ENCODE assay signal across 40 cellular contexts in the genomic region with DNA sequence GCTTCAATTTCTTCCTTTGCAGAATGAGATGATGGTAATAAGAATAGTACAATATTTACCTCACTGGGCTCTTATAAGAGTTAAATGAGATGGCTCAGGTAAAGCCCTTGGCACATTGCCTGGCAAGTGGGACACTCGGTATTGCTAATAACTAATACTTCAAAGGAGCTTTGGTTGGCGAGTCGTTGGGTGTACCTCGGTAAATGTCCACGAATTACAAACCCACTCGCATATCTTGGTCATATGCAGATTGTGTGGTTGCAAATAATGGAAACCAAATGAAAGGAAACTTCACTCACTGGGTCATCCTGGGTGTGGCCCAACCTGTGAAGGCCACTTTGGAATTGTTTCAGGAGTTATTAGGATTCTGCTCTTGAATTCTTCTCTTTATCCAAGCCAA.
"Had no signal": no experiment of that assay in that cellular context is flagged by ENCODE, and none has a peak within 500 bp of the region (broad histone marks: within the 10 kb centered on the region; RNA-seq: fewer than 3 reads in every experiment).

No MANE protein-coding gene starts in this region.

- H3K9me3 Mint-ChIP-seq: activated naive CD4-positive, alpha-beta T cell treated with anti-CD3 and anti-CD28 coated beads for 36 hours; activated naive CD4-positive, alpha-beta T cell treated with anti-CD3 and anti-CD28 coated beads, Interleukin-2, amount 10 ng/mL, durations not matched to agents 7 days and 5 days; activated naive CD4-positive, alpha-beta T cell treated with anti-CD3 and anti-CD28 coated beads, Interleukin-2, amount 50 U/mL, for 24 hours; activated naive CD4-positive, alpha-beta T cell treated with anti-CD3 and anti-CD28 coated beads, Interleukin-2, amount 50 U/mL, for 72 hours; activated naive CD8-positive, alpha-beta T cell treated with anti-CD3 and anti-CD28 coated beads for 36 hours; activated naive CD8-positive, alpha-beta T cell treated with anti-CD3 and anti-CD28 coated beads, Interleukin-2, amount 10 ng/mL, durations not matched to agents 7 days and 5 days; activated naive CD8-positive, alpha-beta T cell treated with anti-CD3 and anti-CD28 coated beads, Interleukin-2, amount 50 U/mL, for 24 hours; activated T-cell treated with anti-CD3 and anti-CD28 coated beads, Interleukin-2, amount 50 U/mL, for 24 hours; activated T-cell treated with anti-CD3 and anti-CD28 coated beads, Interleukin-2, amount 50 U/mL, for 4 hours; activated T-cell treated with anti-CD3 and anti-CD28 coated beads, Interleukin-2, amount 50 U/mL, for 72 hours; activated T-helper 1 cell treated with anti-CD3 and anti-CD28 coated beads, Interleukin-12 subunit alpha, Interleukin-12 subunit beta, Interleukin-2, Interleukin-4 antibody, amounts not matched to agents 30 ng/mL and 10 ng/mL and 1 ng/mL, durations not matched to agents 14 hours and 24 hours and 36 hours; activated T-helper 17 cell treated with anti-CD3 and anti-CD28 coated beads, Interleukin-2, amount 50 U/mL, for 72 hours; activated T-helper 2 cell treated with anti-CD3 and anti-CD28 coated beads, Interferon-gamma antibody, Interleukin-2, Interleukin-4, amounts not matched to agents 10 μg/mL and 5 μg/mL and 100 μg/mL, durations not matched to agents 14 hours and 24 hours and 36 hours; brain; central memory CD8-positive, alpha-beta T cell had no signal

- H3K4me3 Mint-ChIP-seq: activated naive CD4-positive, alpha-beta T cell treated with anti-CD3 and anti-CD28 coated beads for 36 hours; activated naive CD4-positive, alpha-beta T cell treated with anti-CD3 and anti-CD28 coated beads, Interleukin-2, amount 10 ng/mL, durations not matched to agents 7 days and 5 days; activated naive CD4-positive, alpha-beta T cell treated with anti-CD3 and anti-CD28 coated beads, Interleukin-2, amount 50 U/mL, for 24 hours; activated naive CD8-positive, alpha-beta T cell; activated naive CD8-positive, alpha-beta T cell treated with anti-CD3 and anti-CD28 coated beads for 36 hours; activated naive CD8-positive, alpha-beta T cell treated with anti-CD3 and anti-CD28 coated beads, Interleukin-2, amount 10 ng/mL, durations not matched to agents 7 days and 5 days; activated naive CD8-positive, alpha-beta T cell treated with anti-CD3 and anti-CD28 coated beads, Interleukin-2, amount 50 U/mL, for 24 hours; activated T-cell treated with anti-CD3 and anti-CD28 coated beads, Interleukin-2, amount 50 U/mL, for 24 hours; activated T-cell treated with anti-CD3 and anti-CD28 coated beads, Interleukin-2, amount 50 U/mL, for 4 hours; activated T-cell treated with anti-CD3 and anti-CD28 coated beads, Interleukin-2, amount 50 U/mL, for 72 hours; activated T-helper 1 cell treated with anti-CD3 and anti-CD28 coated beads, Interleukin-12 subunit alpha, Interleukin-12 subunit beta, Interleukin-2, Interleukin-4 antibody, amounts not matched to agents 30 ng/mL and 10 ng/mL and 1 ng/mL, durations not matched to agents 14 hours and 24 hours and 36 hours; activated T-helper 17 cell treated with anti-CD3 and anti-CD28 coated beads, Interleukin-2, amount 50 U/mL, for 72 hours; brain; central memory CD8-positive, alpha-beta T cell had no signal

- H3K27me3 Mint-ChIP-seq: activated naive CD4-positive, alpha-beta T cell treated with anti-CD3 and anti-CD28 coated beads, Interleukin-2, amount 10 ng/mL, durations not matched to agents 7 days and 5 days; activated naive CD8-positive, alpha-beta T cell treated with anti-CD3 and anti-CD28 coated beads for 36 hours; activated naive CD8-positive, alpha-beta T cell treated with anti-CD3 and anti-CD28 coated beads, Interleukin-2, amount 50 U/mL, for 24 hours; activated T-cell treated with anti-CD3 and anti-CD28 coated beads, Interleukin-2, amount 50 U/mL, for 24 hours; brain had no signal

- FAIRE-seq: astrocyte, bronchial epithelial cell had no signal

- DNase-seq: activated effector memory CD4-positive, alpha-beta T cell treated with anti-CD3 and anti-CD28 coated beads, Interleukin-2, amount 50 U/mL, for 16 hours; activated effector memory CD4-positive, alpha-beta T cell treated with Interleukin-2 at 50 U/mL for 16 hours; activated gamma-delta T cell; activated gamma-delta T cell treated with Interleukin-2 at 50 U/mL for 16 hours; activated naive CD4-positive, alpha-beta T cell; activated naive CD4-positive, alpha-beta T cell treated with anti-CD3 and anti-CD28 coated beads for 36 hours; activated naive CD4-positive, alpha-beta T cell treated with anti-CD3 and anti-CD28 coated beads, Interleukin-2, amount 10 ng/mL, durations not matched to agents 7 days and 5 days; activated naive CD4-positive, alpha-beta T cell treated with anti-CD3 and anti-CD28 coated beads, Interleukin-2, amount 50 U/mL, for 16 hours; activated naive CD4-positive, alpha-beta T cell treated with Interleukin-2 at 50 U/mL for 16 hours; activated naive CD8-positive, alpha-beta T cell treated with anti-CD3 and anti-CD28 coated beads for 36 hours; activated naive CD8-positive, alpha-beta T cell treated with anti-CD3 and anti-CD28 coated beads, Interleukin-2, amount 10 ng/mL, durations not matched to agents 7 days and 5 days; activated naive CD8-positive, alpha-beta T cell treated with anti-CD3 and anti-CD28 coated beads, Interleukin-2, amount 50 U/mL, for 24 hours; activated T-cell treated with anti-CD3 and anti-CD28 coated beads, Interleukin-2, amount 50 U/mL, for 1 hour; activated T-cell treated with anti-CD3 and anti-CD28 coated beads, Interleukin-2, amount 50 U/mL, for 24 hours; activated T-cell treated with anti-CD3 and anti-CD28 coated beads, Interleukin-2, amount 50 U/mL, for 4 hours; activated T-cell treated with anti-CD3 and anti-CD28 coated beads, Interleukin-2, amount 50 U/mL, for 48 hours; activated T-cell treated with anti-CD3 and anti-CD28 coated beads, Interleukin-2, amount 50 U/mL, for 72 hours; adrenal gland; amniotic stem cell; amygdala; anterior cingulate cortex; aorta; body of pancreas; brain microvascular endothelial cell; caudate nucleus; central memory CD4-positive, alpha-beta T cell; cerebellar nuclear complex had no signal

- H3K27me3 ChIP-seq: adrenal gland, ascending aorta, body of pancreas, brain microvascular endothelial cell, breast epithelium, cardiac muscle cell had no signal

- H3K4me3 ChIP-seq: adrenal gland, ascending aorta, body of pancreas, breast epithelium, cardiac muscle cell had no signal

- H3K4me1 ChIP-seq: adrenal gland, ascending aorta, body of pancreas, breast epithelium had no signal

- ATAC-seq: activated naive CD4-positive, alpha-beta T cell treated with anti-CD3 and anti-CD28 coated beads, Interleukin-2, amount 50 U/mL, for 72 hours; activated naive CD8-positive, alpha-beta T cell treated with anti-CD3 and anti-CD28 coated beads, Interleukin-2, amount 50 U/mL, for 24 hours; activated T-cell treated with anti-CD3 and anti-CD28 coated beads, Interleukin-2, amount 50 U/mL, for 4 hours; activated T-cell treated with anti-CD3 and anti-CD28 coated beads, Interleukin-2, amount 50 U/mL, for 72 hours; activated T-helper 17 cell treated with anti-CD3 and anti-CD28 coated beads, Interleukin-2, amount 50 U/mL, for 72 hours; body of pancreas had no signal

- H3K27ac Mint-ChIP-seq: activated naive CD4-positive, alpha-beta T cell treated with anti-CD3 and anti-CD28 coated beads for 36 hours; activated naive CD4-positive, alpha-beta T cell treated with anti-CD3 and anti-CD28 coated beads, Interleukin-2, amount 10 ng/mL, durations not matched to agents 7 days and 5 days; activated naive CD4-positive, alpha-beta T cell treated with anti-CD3 and anti-CD28 coated beads, Interleukin-2, amount 50 U/mL, for 24 hours; activated naive CD4-positive, alpha-beta T cell treated with anti-CD3 and anti-CD28 coated beads, Interleukin-2, amount 50 U/mL, for 72 hours; activated naive CD8-positive, alpha-beta T cell; activated naive CD8-positive, alpha-beta T cell treated with anti-CD3 and anti-CD28 coated beads for 36 hours; activated naive CD8-positive, alpha-beta T cell treated with anti-CD3 and anti-CD28 coated beads, Interleukin-2, amount 10 ng/mL, durations not matched to agents 7 days and 5 days; activated naive CD8-positive, alpha-beta T cell treated with anti-CD3 and anti-CD28 coated beads, Interleukin-2, amount 50 U/mL, for 24 hours; activated T-cell treated with anti-CD3 and anti-CD28 coated beads, Interleukin-2, amount 50 U/mL, for 24 hours; activated T-cell treated with anti-CD3 and anti-CD28 coated beads, Interleukin-2, amount 50 U/mL, for 72 hours; activated T-helper 1 cell treated with anti-CD3 and anti-CD28 coated beads, Interleukin-12 subunit alpha, Interleukin-12 subunit beta, Interleukin-2, Interleukin-4 antibody, amounts not matched to agents 30 ng/mL and 10 ng/mL and 1 ng/mL, durations not matched to agents 14 hours and 24 hours and 36 hours; activated T-helper 17 cell treated with anti-CD3 and anti-CD28 coated beads, Interleukin-2, amount 50 U/mL, for 72 hours; activated T-helper 2 cell treated with anti-CD3 and anti-CD28 coated beads, Interferon-gamma antibody, Interleukin-2, Interleukin-4, amounts not matched to agents 10 μg/mL and 5 μg/mL and 100 μg/mL, durations not matched to agents 14 hours and 24 hours and 36 hours; brain had no signal

- H3K36me3 ChIP-seq: adrenal gland, ascending aorta, brain microvascular endothelial cell, breast epithelium, cardiac muscle cell had no signal

- H3K36me3 Mint-ChIP-seq: activated naive CD4-positive, alpha-beta T cell treated with anti-CD3 and anti-CD28 coated beads, Interleukin-2, amount 10 ng/mL, durations not matched to agents 7 days and 5 days; activated naive CD4-positive, alpha-beta T cell treated with anti-CD3 and anti-CD28 coated beads, Interleukin-2, amount 50 U/mL, for 24 hours; activated naive CD4-positive, alpha-beta T cell treated with anti-CD3 and anti-CD28 coated beads, Interleukin-2, amount 50 U/mL, for 72 hours; activated naive CD8-positive, alpha-beta T cell; activated naive CD8-positive, alpha-beta T cell treated with anti-CD3 and anti-CD28 coated beads for 36 hours; activated naive CD8-positive, alpha-beta T cell treated with anti-CD3 and anti-CD28 coated beads, Interleukin-2, amount 10 ng/mL, durations not matched to agents 7 days and 5 days had no signal

- H3K4me1 Mint-ChIP-seq: activated naive CD4-positive, alpha-beta T cell treated with anti-CD3 and anti-CD28 coated beads, Interleukin-2, amount 10 ng/mL, durations not matched to agents 7 days and 5 days; activated naive CD4-positive, alpha-beta T cell treated with anti-CD3 and anti-CD28 coated beads, Interleukin-2, amount 50 U/mL, for 24 hours; activated naive CD8-positive, alpha-beta T cell treated with anti-CD3 and anti-CD28 coated beads for 36 hours; activated naive CD8-positive, alpha-beta T cell treated with anti-CD3 and anti-CD28 coated beads, Interleukin-2, amount 10 ng/mL, durations not matched to agents 7 days and 5 days; activated naive CD8-positive, alpha-beta T cell treated with anti-CD3 and anti-CD28 coated beads, Interleukin-2, amount 50 U/mL, for 24 hours; activated T-helper 17 cell treated with anti-CD3 and anti-CD28 coated beads, Interleukin-2, amount 50 U/mL, for 72 hours; central memory CD8-positive, alpha-beta T cell had no signal

- H3K9me3 ChIP-seq: adrenal gland, ascending aorta, body of pancreas, breast epithelium had no signal

- H3K27ac ChIP-seq: adrenal gland, ascending aorta, body of pancreas, brain microvascular endothelial cell, breast epithelium, cardiac muscle cell had no signal
